Comparison of ENCODE assay signal across 1 cellular context in genomic region chr9:97984188-97985057, GRCh38.
TF ChIP-seq lines count a peak whose summit lies in the region.

No MANE protein-coding gene starts in this region.

TF ChIP-seq in K562, 482 proteins besides CTCF, POLR2A, EP300 and RAD21 (continued from another document and continues in another):
- TF ChIP-seq, protein P1, sequence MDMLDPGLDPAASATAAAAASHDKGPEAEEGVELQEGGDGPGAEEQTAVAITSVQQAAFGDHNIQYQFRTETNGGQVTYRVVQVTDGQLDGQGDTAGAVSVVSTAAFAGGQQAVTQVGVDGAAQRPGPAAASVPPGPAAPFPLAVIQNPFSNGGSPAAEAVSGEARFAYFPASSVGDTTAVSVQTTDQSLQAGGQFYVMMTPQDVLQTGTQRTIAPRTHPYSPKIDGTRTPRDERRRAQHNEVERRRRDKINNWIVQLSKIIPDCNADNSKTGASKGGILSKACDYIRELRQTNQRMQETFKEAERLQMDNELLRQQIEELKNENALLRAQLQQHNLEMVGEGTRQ (CRISPR knock-in tag; IDR thresholded peaks at IDR 0.05) = no peak
- peak; percentile 11; the same call in 1 of the 2 replicates for TF ChIP-seq CREM (IDR thresholded peaks at IDR 0.05; ENCODE audit: low read depth)
- peak; percentile 95 for TF ChIP-seq MYC (IDR thresholded peaks at IDR 0.05; ENCODE audit: low read depth, low read length)
- no peak for TF ChIP-seq MYC (CRISPR knock-in tag; IDR thresholded peaks at IDR 0.05; ENCODE audit: borderline replicate concordance, low read depth)
- no peak for TF ChIP-seq ARID1B (IDR thresholded peaks at IDR 0.05)
- TF ChIP-seq, protein P2, sequence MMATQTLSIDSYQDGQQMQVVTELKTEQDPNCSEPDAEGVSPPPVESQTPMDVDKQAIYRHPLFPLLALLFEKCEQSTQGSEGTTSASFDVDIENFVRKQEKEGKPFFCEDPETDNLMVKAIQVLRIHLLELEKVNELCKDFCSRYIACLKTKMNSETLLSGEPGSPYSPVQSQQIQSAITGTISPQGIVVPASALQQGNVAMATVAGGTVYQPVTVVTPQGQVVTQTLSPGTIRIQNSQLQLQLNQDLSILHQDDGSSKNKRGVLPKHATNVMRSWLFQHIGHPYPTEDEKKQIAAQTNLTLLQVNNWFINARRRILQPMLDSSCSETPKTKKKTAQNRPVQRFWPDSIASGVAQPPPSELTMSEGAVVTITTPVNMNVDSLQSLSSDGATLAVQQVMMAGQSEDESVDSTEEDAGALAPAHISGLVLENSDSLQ (IDR thresholded peaks at IDR 0.05) = no peak
- peak; percentile 98 for TF ChIP-seq L3MBTL2 (IDR thresholded peaks at IDR 0.05)
- peak; percentile 58 for TF ChIP-seq RBM25 (IDR thresholded peaks at IDR 0.05; ENCODE audit: low read depth, low read length, severe bottlenecking)
- TF ChIP-seq, protein P3, sequence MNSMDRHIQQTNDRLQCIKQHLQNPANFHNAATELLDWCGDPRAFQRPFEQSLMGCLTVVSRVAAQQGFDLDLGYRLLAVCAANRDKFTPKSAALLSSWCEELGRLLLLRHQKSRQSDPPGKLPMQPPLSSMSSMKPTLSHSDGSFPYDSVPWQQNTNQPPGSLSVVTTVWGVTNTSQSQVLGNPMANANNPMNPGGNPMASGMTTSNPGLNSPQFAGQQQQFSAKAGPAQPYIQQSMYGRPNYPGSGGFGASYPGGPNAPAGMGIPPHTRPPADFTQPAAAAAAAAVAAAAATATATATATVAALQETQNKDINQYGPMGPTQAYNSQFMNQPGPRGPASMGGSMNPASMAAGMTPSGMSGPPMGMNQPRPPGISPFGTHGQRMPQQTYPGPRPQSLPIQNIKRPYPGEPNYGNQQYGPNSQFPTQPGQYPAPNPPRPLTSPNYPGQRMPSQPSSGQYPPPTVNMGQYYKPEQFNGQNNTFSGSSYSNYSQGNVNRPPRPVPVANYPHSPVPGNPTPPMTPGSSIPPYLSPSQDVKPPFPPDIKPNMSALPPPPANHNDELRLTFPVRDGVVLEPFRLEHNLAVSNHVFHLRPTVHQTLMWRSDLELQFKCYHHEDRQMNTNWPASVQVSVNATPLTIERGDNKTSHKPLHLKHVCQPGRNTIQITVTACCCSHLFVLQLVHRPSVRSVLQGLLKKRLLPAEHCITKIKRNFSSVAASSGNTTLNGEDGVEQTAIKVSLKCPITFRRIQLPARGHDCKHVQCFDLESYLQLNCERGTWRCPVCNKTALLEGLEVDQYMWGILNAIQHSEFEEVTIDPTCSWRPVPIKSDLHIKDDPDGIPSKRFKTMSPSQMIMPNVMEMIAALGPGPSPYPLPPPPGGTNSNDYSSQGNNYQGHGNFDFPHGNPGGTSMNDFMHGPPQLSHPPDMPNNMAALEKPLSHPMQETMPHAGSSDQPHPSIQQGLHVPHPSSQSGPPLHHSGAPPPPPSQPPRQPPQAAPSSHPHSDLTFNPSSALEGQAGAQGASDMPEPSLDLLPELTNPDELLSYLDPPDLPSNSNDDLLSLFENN (IDR thresholded peaks at IDR 0.05; ENCODE audit: low read depth in 2 of 2, low read length in 2 of 2) = peak in 1 of 2 experiments; percentile 16; a peak in 1 of 4 replicates
- TF ChIP-seq, protein P4, sequence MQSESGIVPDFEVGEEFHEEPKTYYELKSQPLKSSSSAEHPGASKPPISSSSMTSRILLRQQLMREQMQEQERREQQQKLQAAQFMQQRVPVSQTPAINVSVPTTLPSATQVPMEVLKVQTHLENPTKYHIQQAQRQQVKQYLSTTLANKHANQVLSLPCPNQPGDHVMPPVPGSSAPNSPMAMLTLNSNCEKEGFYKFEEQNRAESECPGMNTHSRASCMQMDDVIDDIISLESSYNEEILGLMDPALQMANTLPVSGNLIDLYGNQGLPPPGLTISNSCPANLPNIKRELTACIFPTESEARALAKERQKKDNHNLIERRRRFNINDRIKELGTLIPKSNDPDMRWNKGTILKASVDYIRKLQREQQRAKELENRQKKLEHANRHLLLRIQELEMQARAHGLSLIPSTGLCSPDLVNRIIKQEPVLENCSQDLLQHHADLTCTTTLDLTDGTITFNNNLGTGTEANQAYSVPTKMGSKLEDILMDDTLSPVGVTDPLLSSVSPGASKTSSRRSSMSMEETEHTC (IDR thresholded peaks at IDR 0.05) = no peak
- TF ChIP-seq TARDBP (IDR thresholded peaks at IDR 0.05) = peak; percentile 51; the same call in 1 of the 2 replicates
- peak; percentile 94 for TF ChIP-seq NR1H2 (CRISPR knock-in tag; IDR thresholded peaks at IDR 0.05)
- TF ChIP-seq WHSC1 (IDR thresholded peaks at IDR 0.05; ENCODE audit: low read length) = no peak
- TF ChIP-seq GATAD2B (IDR thresholded peaks at IDR 0.05; ENCODE audit: borderline replicate concordance) = peak; percentile 99
- peak; percentile 15; the same call in 1 of the 2 replicates for TF ChIP-seq HSF4 (CRISPR knock-in tag; IDR thresholded peaks at IDR 0.05; ENCODE audit: borderline replicate concordance)
- no peak for TF ChIP-seq GTF3C2 (IDR thresholded peaks at IDR 0.05; ENCODE audit: borderline replicate concordance, extremely low read depth, insufficient read length)
- peak; percentile 5; the same call in 1 of the 2 replicates for TF ChIP-seq TCF3 (CRISPR knock-in tag; IDR thresholded peaks at IDR 0.05)
- TF ChIP-seq, protein P5, sequence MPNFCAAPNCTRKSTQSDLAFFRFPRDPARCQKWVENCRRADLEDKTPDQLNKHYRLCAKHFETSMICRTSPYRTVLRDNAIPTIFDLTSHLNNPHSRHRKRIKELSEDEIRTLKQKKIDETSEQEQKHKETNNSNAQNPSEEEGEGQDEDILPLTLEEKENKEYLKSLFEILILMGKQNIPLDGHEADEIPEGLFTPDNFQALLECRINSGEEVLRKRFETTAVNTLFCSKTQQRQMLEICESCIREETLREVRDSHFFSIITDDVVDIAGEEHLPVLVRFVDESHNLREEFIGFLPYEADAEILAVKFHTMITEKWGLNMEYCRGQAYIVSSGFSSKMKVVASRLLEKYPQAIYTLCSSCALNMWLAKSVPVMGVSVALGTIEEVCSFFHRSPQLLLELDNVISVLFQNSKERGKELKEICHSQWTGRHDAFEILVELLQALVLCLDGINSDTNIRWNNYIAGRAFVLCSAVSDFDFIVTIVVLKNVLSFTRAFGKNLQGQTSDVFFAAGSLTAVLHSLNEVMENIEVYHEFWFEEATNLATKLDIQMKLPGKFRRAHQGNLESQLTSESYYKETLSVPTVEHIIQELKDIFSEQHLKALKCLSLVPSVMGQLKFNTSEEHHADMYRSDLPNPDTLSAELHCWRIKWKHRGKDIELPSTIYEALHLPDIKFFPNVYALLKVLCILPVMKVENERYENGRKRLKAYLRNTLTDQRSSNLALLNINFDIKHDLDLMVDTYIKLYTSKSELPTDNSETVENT (CRISPR knock-in tag; IDR thresholded peaks at IDR 0.05) = peak; percentile 59; the same call in 1 of the 2 replicates
- TF ChIP-seq, protein P6, sequence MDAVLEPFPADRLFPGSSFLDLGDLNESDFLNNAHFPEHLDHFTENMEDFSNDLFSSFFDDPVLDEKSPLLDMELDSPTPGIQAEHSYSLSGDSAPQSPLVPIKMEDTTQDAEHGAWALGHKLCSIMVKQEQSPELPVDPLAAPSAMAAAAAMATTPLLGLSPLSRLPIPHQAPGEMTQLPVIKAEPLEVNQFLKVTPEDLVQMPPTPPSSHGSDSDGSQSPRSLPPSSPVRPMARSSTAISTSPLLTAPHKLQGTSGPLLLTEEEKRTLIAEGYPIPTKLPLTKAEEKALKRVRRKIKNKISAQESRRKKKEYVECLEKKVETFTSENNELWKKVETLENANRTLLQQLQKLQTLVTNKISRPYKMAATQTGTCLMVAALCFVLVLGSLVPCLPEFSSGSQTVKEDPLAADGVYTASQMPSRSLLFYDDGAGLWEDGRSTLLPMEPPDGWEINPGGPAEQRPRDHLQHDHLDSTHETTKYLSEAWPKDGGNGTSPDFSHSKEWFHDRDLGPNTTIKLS (IDR thresholded peaks at IDR 0.05; ENCODE audit: borderline replicate concordance, low read depth) = no peak; the same call in 1 of the 2 replicates
- TF ChIP-seq ZNF146 (CRISPR knock-in tag; IDR thresholded peaks at IDR 0.05; ENCODE audit: unreplicated experiment) = no peak
- no peak for TF ChIP-seq ZKSCAN8 (CRISPR knock-in tag; IDR thresholded peaks at IDR 0.05)
- TF ChIP-seq YY1 (IDR thresholded peaks at IDR 0.05; ENCODE audit: borderline replicate concordance in 1 of 3, control insufficient read depth in 1 of 3, extremely low read depth in 1 of 3, insufficient read depth in 3 of 3, insufficient read length in 1 of 3, insufficient replicate concordance in 2 of 3, low read depth in 1 of 3, low read length in 2 of 3) = peak; percentile 56 to 80 (median 74)
- TF ChIP-seq TCF7 (IDR thresholded peaks at IDR 0.05; ENCODE audit: borderline replicate concordance) = no peak
- TF ChIP-seq ZNF134 (CRISPR knock-in tag; conservative IDR thresholded peaks at IDR 0.05) = 0 out of 2 replicates have a peak, but pooled peaks have one; percentile 25
- TF ChIP-seq NFE2 (IDR thresholded peaks at IDR 0.05; ENCODE audit: low read depth) = 0 out of 2 replicates have a peak, but pooled peaks have one; percentile 27
- TF ChIP-seq SMARCC2 (IDR thresholded peaks at IDR 0.05; ENCODE audit: low read depth) = no peak
- TF ChIP-seq, protein P7, sequence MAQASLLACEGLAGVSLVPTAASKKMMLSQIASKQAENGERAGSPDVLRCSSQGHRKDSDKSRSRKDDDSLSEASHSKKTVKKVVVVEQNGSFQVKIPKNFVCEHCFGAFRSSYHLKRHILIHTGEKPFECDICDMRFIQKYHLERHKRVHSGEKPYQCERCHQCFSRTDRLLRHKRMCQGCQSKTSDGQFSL (CRISPR knock-in tag; IDR thresholded peaks at IDR 0.05) = peak; percentile 95
- TF ChIP-seq, protein P7 (tag; IDR thresholded peaks at IDR 0.05) = peak in 1 of 2 experiments; percentile 91; a peak in 2 of 4 replicates
- TF ChIP-seq, protein P8, sequence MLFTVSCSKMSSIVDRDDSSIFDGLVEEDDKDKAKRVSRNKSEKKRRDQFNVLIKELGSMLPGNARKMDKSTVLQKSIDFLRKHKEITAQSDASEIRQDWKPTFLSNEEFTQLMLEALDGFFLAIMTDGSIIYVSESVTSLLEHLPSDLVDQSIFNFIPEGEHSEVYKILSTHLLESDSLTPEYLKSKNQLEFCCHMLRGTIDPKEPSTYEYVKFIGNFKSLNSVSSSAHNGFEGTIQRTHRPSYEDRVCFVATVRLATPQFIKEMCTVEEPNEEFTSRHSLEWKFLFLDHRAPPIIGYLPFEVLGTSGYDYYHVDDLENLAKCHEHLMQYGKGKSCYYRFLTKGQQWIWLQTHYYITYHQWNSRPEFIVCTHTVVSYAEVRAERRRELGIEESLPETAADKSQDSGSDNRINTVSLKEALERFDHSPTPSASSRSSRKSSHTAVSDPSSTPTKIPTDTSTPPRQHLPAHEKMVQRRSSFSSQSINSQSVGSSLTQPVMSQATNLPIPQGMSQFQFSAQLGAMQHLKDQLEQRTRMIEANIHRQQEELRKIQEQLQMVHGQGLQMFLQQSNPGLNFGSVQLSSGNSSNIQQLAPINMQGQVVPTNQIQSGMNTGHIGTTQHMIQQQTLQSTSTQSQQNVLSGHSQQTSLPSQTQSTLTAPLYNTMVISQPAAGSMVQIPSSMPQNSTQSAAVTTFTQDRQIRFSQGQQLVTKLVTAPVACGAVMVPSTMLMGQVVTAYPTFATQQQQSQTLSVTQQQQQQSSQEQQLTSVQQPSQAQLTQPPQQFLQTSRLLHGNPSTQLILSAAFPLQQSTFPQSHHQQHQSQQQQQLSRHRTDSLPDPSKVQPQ (CRISPR knock-in tag; IDR thresholded peaks at IDR 0.05; ENCODE audit: borderline replicate concordance) = no peak
- TF ChIP-seq KLF13 (tag; IDR thresholded peaks at IDR 0.05; ENCODE audit: borderline replicate concordance, low read depth) = no peak
- no peak for TF ChIP-seq ZEB2 (IDR thresholded peaks at IDR 0.05)
- peak in 1 of 2 experiments; percentile 89; a peak in 1 of 4 replicates for TF ChIP-seq ZNF639 (CRISPR knock-in tag; conservative IDR thresholded peaks at IDR 0.05 in 1 of 2, IDR thresholded peaks at IDR 0.05 in 1 of 2)
- TF ChIP-seq IRF2 (CRISPR knock-in tag; IDR thresholded peaks at IDR 0.05) = peak; percentile 89; the same call in 1 of the 2 replicates
- TF ChIP-seq NR2F6 (CRISPR knock-in tag; IDR thresholded peaks at IDR 0.05) = no peak
- TF ChIP-seq MCM2 (IDR thresholded peaks at IDR 0.05; ENCODE audit: low read depth) = no peak
- no peak for TF ChIP-seq MCM3 (IDR thresholded peaks at IDR 0.05)
- peak; percentile 58; the same call in 1 of the 2 replicates for TF ChIP-seq PTBP1 (IDR thresholded peaks at IDR 0.05; ENCODE audit: low read depth, low read length)
- TF ChIP-seq E2F5 (CRISPR knock-in tag; IDR thresholded peaks at IDR 0.05) = peak; percentile 95
- no peak for TF ChIP-seq GABPB2 (CRISPR knock-in tag; conservative IDR thresholded peaks at IDR 0.05)
- no peak for TF ChIP-seq HDAC2 (IDR thresholded peaks at IDR 0.05)
- no peak for TF ChIP-seq U2AF2 (optimal IDR thresholded peaks at IDR 0.05; ENCODE audit: low read depth, low read length)
